ENCODE assay signal across 11 cellular contexts in genomic region chr17:71188811-71189492, GRCh38.
DNase-seq lines count a peak whose midpoint lies in the region; ATAC-seq and TF ChIP-seq lines count a peak whose summit lies in the region.
"Had no signal": no experiment of that assay in that cellular context is flagged by ENCODE, and none has a peak within 500 bp of the region (broad histone marks: within the 10 kb centered on the region; RNA-seq: fewer than 3 reads in every experiment).

No MANE protein-coding gene starts in this region.

- H3K36me3 ChIP-seq in GM23248 (ENCODE audit: low read depth) (no peaks in the 10 kb centered on the region), RWPE2 (ENCODE audit: low read depth) (no peaks in the 10 kb centered on the region), fibroblast of lung (ENCODE audit: control insufficient read depth, insufficient read depth, low read length) (no peaks in the 10 kb centered on the region)

- H3K4me2 ChIP-seq in GM23248 (ENCODE audit: unreplicated experiment), result peak overlapping the region; percentile 64
- peak overlapping the region; percentile 65 for H3K4me2 ChIP-seq in fibroblast of lung (ENCODE audit: extremely low read depth, insufficient read depth, low read length)

- H3K9ac ChIP-seq in GM23248 (peak overlapping the region; percentile 21; the same call in 1 of the 2 replicates), fibroblast of lung (ENCODE audit: insufficient read depth, low read length) (no peak overlapping the region)

- no peak overlapping the region for H2AFZ ChIP-seq in GM23248
- H2AFZ ChIP-seq in fibroblast of lung (ENCODE audit: low read length), result no peak overlapping the region

- H3F3A ChIP-seq in GM23248 (ENCODE audit: insufficient read depth), result peaks cover 29% of the 10 kb centered on the region

- DNase-seq in GM23248 (peak; percentile 92), RWPE2 (ENCODE audit: low spot score) (no peak), fibroblast of lung (ENCODE audit: low read depth in 2 of 2) (peak; percentile 96 to 98), stromal cell of bone marrow (ENCODE audit: low read depth) (peak; percentile 84), NCI-H1105 (lab: John Stamatoyannopoulos, UW) (no peak)
- DNase-seq: activated CD8-positive, alpha-beta memory T cell treated with anti-CD3 and anti-CD28 coated beads, Interleukin-2, amount 10 ng/mL, durations not matched to agents 7 days and 5 days; activated naive CD8-positive, alpha-beta T cell treated with anti-CD3 and anti-CD28 coated beads, Interleukin-2, amount 50 U/mL, for 24 hours; NCI-H1694 treated with DMSO at 0.1 percent for 48 hours; stimulated activated CD4-positive, alpha-beta T cell treated with anti-CD3 and anti-CD28 coated beads, Interleukin-15, amount 100 ng/mL, for 24 hours had no signal

- H3K9me2 ChIP-seq in GM23248 (ENCODE audit: insufficient read depth), result no peaks in the 10 kb centered on the region

- ATAC-seq in RWPE2 (ENCODE audit: low read depth) (peak; percentile 93), GM21447 (IDR thresholded peaks at IDR 0.05; ENCODE audit: unreplicated experiment) (no peak), GM21526 (IDR thresholded peaks at IDR 0.05; ENCODE audit: low FRiP score, unreplicated experiment) (no peak)
- ATAC-seq: activated CD8-positive, alpha-beta memory T cell treated with anti-CD3 and anti-CD28 coated beads, Interleukin-2, amount 10 ng/mL, durations not matched to agents 7 days and 5 days; activated naive CD8-positive, alpha-beta T cell treated with anti-CD3 and anti-CD28 coated beads, Interleukin-2, amount 50 U/mL, for 24 hours had no signal

- H3K27me3 ChIP-seq in GM23248 (replicated peaks; ENCODE audit: insufficient read depth), result no peaks in the 10 kb centered on the region
- no peaks in the 10 kb centered on the region for H3K27me3 ChIP-seq in RWPE2 (ENCODE audit: insufficient read depth, poor library complexity, severe bottlenecking)
- H3K27me3 ChIP-seq in fibroblast of lung (ENCODE audit: control insufficient read depth, insufficient read depth, low read length), result no peaks in the 10 kb centered on the region

- 29 to 34% methylated on average over 2 of the region's 2 CpGs for WGBS in GM23248 (ENCODE audit: low coverage in 1 of 2, low lambda C conversion rate in 2 of 2, missing lambda C conversion rate in 2 of 2), 2 experiments

- peak overlapping the region; percentile 71 for H3K27ac ChIP-seq in GM23248
- peak overlapping the region; percentile 95 for H3K27ac ChIP-seq in RWPE2 (ENCODE audit: poor library complexity, severe bottlenecking)
- peak overlapping the region; percentile 70 for H3K27ac ChIP-seq in fibroblast of lung (ENCODE audit: insufficient read depth, low read length)

- peaks cover 22% of the 10 kb centered on the region for H3K4me1 ChIP-seq in GM23248 (ENCODE audit: insufficient read depth)
- H3K4me1 ChIP-seq in RWPE2 (ENCODE audit: insufficient read depth, poor library complexity, severe bottlenecking), result peaks cover 31% of the 10 kb centered on the region
- peaks cover 6% of the 10 kb centered on the region for H3K4me1 ChIP-seq in fibroblast of lung (ENCODE audit: control insufficient read depth, extremely low read depth, insufficient read depth, low read length)

- in situ Hi-C loops in GM23248 (cut with MboI), result no loop called here

- H3K4me3 ChIP-seq in GM23248 (no peak overlapping the region), RWPE2 (ENCODE audit: severe bottlenecking) (no peak overlapping the region), fibroblast of lung (replicated peaks in 1 of 4; ENCODE audit: control extremely low read depth in 1 of 4, insufficient read depth in 1 of 4, low read depth in 3 of 4, low read length in 4 of 4) (no peak overlapping the region)

- H4K20me1 ChIP-seq in GM23248 (ENCODE audit: insufficient read depth) (no peaks in the 10 kb centered on the region), fibroblast of lung (ENCODE audit: control insufficient read depth, extremely low read depth, insufficient read depth, low read length) (no peaks in the 10 kb centered on the region)

- H3K79me2 ChIP-seq in GM23248 (ENCODE audit: insufficient read depth) (no peaks in the 10 kb centered on the region), fibroblast of lung (ENCODE audit: control insufficient read depth, insufficient read depth, low read length) (no peaks in the 10 kb centered on the region)

- TF ChIP-seq CTCF in RWPE2 (IDR thresholded peaks at IDR 0.05; ENCODE audit: poor library complexity, severe bottlenecking), result no peak
- no peak for TF ChIP-seq CTCF in fibroblast of lung (conservative IDR thresholded peaks at IDR 0.05 in 1 of 2, IDR thresholded peaks at IDR 0.05 in 1 of 2; ENCODE audit: low read depth in 1 of 2, low read length in 2 of 2)

- H3K9me3 ChIP-seq in GM23248 (ENCODE audit: low read depth) (no peaks in the 10 kb centered on the region), RWPE2 (ENCODE audit: severe bottlenecking) (no peaks in the 10 kb centered on the region), fibroblast of lung (ENCODE audit: control insufficient read depth, insufficient read depth, low read depth, low read length) (no peaks in the 10 kb centered on the region)

Comparison
In these comparisons a context has a peak if more than half of its experiments do, and no peak if none do; other contexts are left out.
1. DNase-seq: peak in GM23248 (single experiment), fibroblast of lung (2 of 2) and stromal cell of bone marrow (single experiment); none in RWPE2 (single experiment) and NCI-H1105 (single experiment).
2. Peak in every context shown above with its lines, with median percentiles within 50 percentile points of each other: H3K27ac ChIP-seq.